12 cellular contexts compared by ENCODE assay signal in the genomic region with DNA sequence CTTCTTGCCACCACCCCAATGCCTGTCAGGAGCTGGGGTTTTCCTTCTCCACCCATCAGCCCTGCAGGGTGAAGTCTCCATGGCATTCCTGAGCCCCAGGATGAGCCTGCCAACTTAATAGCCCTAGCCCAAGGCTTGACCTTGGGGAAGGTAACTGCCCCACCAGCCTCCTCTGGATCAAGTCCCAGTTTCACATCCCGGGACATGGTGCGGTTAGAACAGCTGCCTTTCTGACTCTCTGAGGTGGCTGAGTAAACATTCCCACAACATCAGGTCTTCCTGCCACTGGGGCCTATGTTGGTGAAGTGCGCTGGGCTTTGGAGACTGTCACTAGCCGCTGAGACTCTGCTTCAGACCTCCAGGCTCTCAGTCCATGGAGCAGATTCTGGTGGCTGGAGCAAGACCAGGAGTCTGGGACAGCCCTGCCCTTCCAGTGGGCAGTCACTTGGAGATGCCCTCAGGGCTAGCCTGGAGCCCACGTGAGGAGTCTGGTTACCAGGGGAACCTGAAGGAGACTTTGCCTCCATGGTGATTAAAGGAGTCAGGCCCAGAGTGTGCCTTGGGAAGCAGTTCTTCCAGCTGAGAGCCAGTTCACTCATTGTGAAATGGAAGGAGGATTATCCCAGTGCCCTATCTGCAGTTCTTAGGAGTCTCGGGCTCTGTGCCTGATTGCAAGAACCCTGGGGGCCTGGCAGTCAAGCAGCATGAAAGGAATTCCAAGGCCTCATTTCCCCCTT. TPM values are rescaled to one million over a fixed set of nuclear protein-coding genes. Genes with fewer than 3 reads are reported as not detected.
A peak's percentile ranks its signal among the peaks of the same experiment; 100 is the strongest.
DNase-seq lines count a peak whose midpoint lies in the region; ATAC-seq, FAIRE-seq and TF ChIP-seq lines count a peak whose summit lies in the region.
"Had no signal": no experiment of that assay in that cellular context is flagged by ENCODE, and none has a peak within 500 bp of the region (broad histone marks: within the 10 kb centered on the region; RNA-seq: fewer than 3 reads in every experiment).

No MANE protein-coding gene starts in this region.

- TF ChIP-seq CTCF in brain (conservative IDR thresholded peaks at IDR 0.05) = no peak

- H3K4me3 ChIP-seq in small intestine (ENCODE audit: low read depth in 1 of 2, low read length in 2 of 2) = no peak overlapping the region
- H3K4me3 ChIP-seq: psoas muscle had no signal

- H3K27ac Mint-ChIP-seq in brain = peak overlapping the region; percentile 45 to 95 (median 87)
- no peak overlapping the region for H3K27ac Mint-ChIP-seq in activated naive CD4-positive, alpha-beta T cell treated with anti-CD3 and anti-CD28 coated beads, Interleukin-2, amount 10 ng/mL, durations not matched to agents 7 days and 5 days

- peaks cover 0 to 14% (median 6%) of the 10 kb centered on the region in 5 experiments for H3K9me3 Mint-ChIP-seq in brain
- no peaks in the 10 kb centered on the region for H3K9me3 Mint-ChIP-seq in activated naive CD4-positive, alpha-beta T cell treated with anti-CD3 and anti-CD28 coated beads, Interleukin-2, amount 10 ng/mL, durations not matched to agents 7 days and 5 days

- H3K4me1 ChIP-seq in small intestine (ENCODE audit: control insufficient read depth in 2 of 2, insufficient read depth in 1 of 2, low read depth in 1 of 2, low read length in 1 of 2) = no peaks in the 10 kb centered on the region
- H3K4me1 ChIP-seq: psoas muscle had no signal

- peak overlapping the region; percentile 27 to 52 for H3K27ac ChIP-seq in small intestine (ENCODE audit: low read depth in 1 of 2, low read length in 1 of 2)
- H3K27ac ChIP-seq: psoas muscle had no signal

- H3K27me3 ChIP-seq in small intestine (ENCODE audit: control insufficient read depth in 2 of 2, insufficient read depth in 2 of 2, low read length in 2 of 2) = no peaks in the 10 kb centered on the region

- no peaks in the 10 kb centered on the region for H3K36me3 ChIP-seq in small intestine (ENCODE audit: control insufficient read depth in 2 of 2, insufficient read depth in 2 of 2, low read length in 2 of 2)

- H3K36me3 Mint-ChIP-seq in brain = no peaks in the 10 kb centered on the region
- H3K36me3 Mint-ChIP-seq in activated naive CD4-positive, alpha-beta T cell treated with anti-CD3 and anti-CD28 coated beads, Interleukin-2, amount 10 ng/mL, durations not matched to agents 7 days and 5 days = no peaks in the 10 kb centered on the region

- no peaks in the 10 kb centered on the region for H3K9me3 ChIP-seq in small intestine (ENCODE audit: control insufficient read depth, low read depth)
- H3K9me3 ChIP-seq: psoas muscle had no signal

- H3K27me3 Mint-ChIP-seq in brain = no peaks in the 10 kb centered on the region
- peaks cover 26% of the 10 kb centered on the region for H3K27me3 Mint-ChIP-seq in activated naive CD4-positive, alpha-beta T cell treated with anti-CD3 and anti-CD28 coated beads, Interleukin-2, amount 10 ng/mL, durations not matched to agents 7 days and 5 days

- DNase-seq in NCI-H146 (lab: John Stamatoyannopoulos, UW) = peak; percentile 78
- peak; percentile 19 to 44 for DNase-seq in left colon
- peak; percentile 61 for DNase-seq in small intestine
- no peak for DNase-seq in central memory CD4-positive, alpha-beta T cell
- no peak for DNase-seq in activated naive CD4-positive, alpha-beta T cell treated with anti-CD3 and anti-CD28 coated beads, Interleukin-2, amount 10 ng/mL, durations not matched to agents 7 days and 5 days
- DNase-seq in effector CD8-positive, alpha-beta T cell (lab: John Stamatoyannopoulos, UW) = no peak
- DNase-seq in T-helper 1 cell = no peak
- DNase-seq: NCI-H1694 treated with DMSO at 0.1 percent for 48 hours; stimulated activated CD8-positive, alpha-beta memory T cell treated with anti-CD3 and anti-CD28 coated beads, Interleukin-4, amount 100 ng/mL, for 48 hours had no signal

- intact Hi-C loops in left colon (cut with DNase I, micrococcal nuclease) = no loop called here

- ATAC-seq in left colon = peak; percentile 68
- ATAC-seq: HCT116 had no signal

- no peak overlapping the region for H3K4me3 Mint-ChIP-seq in brain
- H3K4me3 Mint-ChIP-seq in activated naive CD4-positive, alpha-beta T cell treated with anti-CD3 and anti-CD28 coated beads, Interleukin-2, amount 10 ng/mL, durations not matched to agents 7 days and 5 days = no peak overlapping the region

- FAIRE-seq in small intestine (lab: Jason Lieb, UNC) = no peak

- CTCF ChIA-PET in activated naive CD4-positive, alpha-beta T cell treated with anti-CD3 and anti-CD28 coated beads, Interleukin-2, amount 10 ng/mL, durations not matched to agents 7 days and 5 days (lab: Charles Lee) = no interaction called here

- WGBS in small intestine, 3 donors = 39 to 72% (median 39%) methylated on average over 6 of the region's 6 CpGs

- H3K4me1 Mint-ChIP-seq in brain = peaks cover 49% of the 10 kb centered on the region
- H3K4me1 Mint-ChIP-seq in activated naive CD4-positive, alpha-beta T cell treated with anti-CD3 and anti-CD28 coated beads, Interleukin-2, amount 10 ng/mL, durations not matched to agents 7 days and 5 days = no peaks in the 10 kb centered on the region

RNA-seq across cellular contexts. Expression of gene SMIM20, which starts 56.8 kb away (rescaled TPM):
- polyA plus RNA-seq in brain (ENCODE audit: insufficient read depth, low read depth, low replicate concordance) (32.5 TPM), small intestine (100 to 1,000 TPM in 1 of 3 donors, 10 to 100 TPM in 2; 60.8 to 101 (median 90.1) TPM)
- 10 to 100 TPM; 31.6 to 31.8 TPM for total RNA-seq in left colon

Comparison
In these comparisons a context has a peak if more than half of its experiments do, and no peak if none do; other contexts are left out.
1. DNase-seq: peak in NCI-H146 (single experiment), left colon (2 of 2) and small intestine (single experiment); none in central memory CD4-positive, alpha-beta T cell (single experiment), activated naive CD4-positive, alpha-beta T cell treated with anti-CD3 and anti-CD28 coated beads, Interleukin-2, amount 10 ng/mL, durations not matched to agents 7 days and 5 days (single experiment), effector CD8-positive, alpha-beta T cell (single experiment) and T-helper 1 cell (0 of 5).